In the genomic region with DNA sequence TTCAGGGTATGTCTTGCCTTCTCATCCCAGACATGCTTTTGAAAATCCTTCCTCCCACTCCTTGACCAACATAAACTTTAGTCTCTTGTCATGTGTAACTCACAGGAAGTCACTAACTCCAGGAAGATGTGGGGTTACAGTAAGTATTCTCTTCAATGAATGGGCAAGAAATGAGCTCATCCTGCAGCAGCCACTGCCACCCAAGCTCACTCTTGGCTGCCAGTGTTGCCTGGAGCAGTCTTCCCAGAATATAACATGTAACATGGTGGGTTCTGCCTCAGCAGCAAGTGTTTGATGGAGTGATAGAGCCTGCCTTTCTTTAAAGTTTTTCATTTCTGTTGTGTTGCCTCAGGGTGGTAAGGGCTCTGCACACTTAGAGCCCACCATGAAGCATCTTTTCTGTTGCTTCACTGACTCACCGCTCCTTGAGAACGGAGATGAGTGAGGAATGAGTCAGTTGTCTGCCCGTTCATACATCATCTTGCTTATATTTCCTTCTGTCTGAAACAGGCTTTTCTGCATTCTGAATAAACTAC, we compare ENCODE assay signal across 10 cellular contexts.
DNase-seq lines count a peak whose midpoint lies in the region; ATAC-seq and TF ChIP-seq lines count a peak whose summit lies in the region.
"Had no signal": no experiment of that assay in that cellular context is flagged by ENCODE, and none has a peak within 500 bp of the region (broad histone marks: within the 10 kb centered on the region; RNA-seq: fewer than 3 reads in every experiment).

No MANE protein-coding gene starts in this region.

- TF ChIP-seq CTCF in cardiac fibroblast (IDR thresholded peaks at IDR 0.05; ENCODE audit: low read depth, low read length) (no peak), MM.1S (IDR thresholded peaks at IDR 0.05; ENCODE audit: low read length) (no peak)

- peaks cover 10% of the 10 kb centered on the region for H3K4me1 Mint-ChIP-seq in stimulated activated memory B cell treated with anti-CD40 and anti-IgM and Interleukin-4, amounts not matched to agents 10 μg/mL and 1 μg/mL and 100 μg/mL, for 72 hours

- no peaks in the 10 kb centered on the region for H3K79me2 ChIP-seq in MM.1S (ENCODE audit: low read length)

- peaks cover 7% of the 10 kb centered on the region; the same call in 1 of the 2 replicates for H3K4me1 ChIP-seq in MM.1S (ENCODE audit: low read length)

- no peaks in the 10 kb centered on the region for H3K9me3 ChIP-seq in MM.1S (replicated peaks; ENCODE audit: insufficient read depth, low read length)

- ATAC-seq in HG03460 (IDR thresholded peaks at IDR 0.05; ENCODE audit: unreplicated experiment) = peak; percentile 9
- peak; percentile 22 for ATAC-seq in stimulated activated memory B cell treated with anti-CD40 and anti-IgM and Interleukin-4, amounts not matched to agents 10 μg/mL and 1 μg/mL and 100 μg/mL, for 72 hours

- H3K9me2 ChIP-seq in MM.1S (replicated peaks; ENCODE audit: insufficient read depth, low read length) = no peaks in the 10 kb centered on the region

- H3K27me3 ChIP-seq in MM.1S (replicated peaks; ENCODE audit: insufficient read depth, low read length) = no peaks in the 10 kb centered on the region

- H3K27ac Mint-ChIP-seq in stimulated activated memory B cell treated with anti-CD40 and anti-IgM and Interleukin-4, amounts not matched to agents 10 μg/mL and 1 μg/mL and 100 μg/mL, for 72 hours = no peak overlapping the region

- no peaks in the 10 kb centered on the region for H3K9me3 Mint-ChIP-seq in stimulated activated memory B cell treated with anti-CD40 and anti-IgM and Interleukin-4, amounts not matched to agents 10 μg/mL and 1 μg/mL and 100 μg/mL, for 72 hours

- H2AFZ ChIP-seq in MM.1S (ENCODE audit: low read length) = no peak overlapping the region

- H3K27me3 Mint-ChIP-seq in stimulated activated memory B cell treated with anti-CD40 and anti-IgM and Interleukin-4, amounts not matched to agents 10 μg/mL and 1 μg/mL and 100 μg/mL, for 72 hours = peaks cover 10% of the 10 kb centered on the region

- H4K20me1 ChIP-seq in MM.1S (ENCODE audit: insufficient read depth, low read length) = no peaks in the 10 kb centered on the region

- no peak overlapping the region for H3K4me3 Mint-ChIP-seq in stimulated activated memory B cell treated with anti-CD40 and anti-IgM and Interleukin-4, amounts not matched to agents 10 μg/mL and 1 μg/mL and 100 μg/mL, for 72 hours

- no peaks in the 10 kb centered on the region for H3K36me3 Mint-ChIP-seq in stimulated activated memory B cell treated with anti-CD40 and anti-IgM and Interleukin-4, amounts not matched to agents 10 μg/mL and 1 μg/mL and 100 μg/mL, for 72 hours

- DNase-seq in activated CD8-positive, alpha-beta memory T cell treated with anti-CD3 and anti-CD28 coated beads, Interleukin-2, amount 50 U/mL, for 48 hours = peak; percentile 50
- no peak for DNase-seq in activated CD8-positive, alpha-beta memory T cell treated with anti-CD3 and anti-CD28 coated beads for 24 hours
- peak; percentile 51 to 95 for DNase-seq in cardiac fibroblast (ENCODE audit: low read depth in 2 of 2)
- no peak for DNase-seq in superior temporal gyrus (ENCODE audit: extremely low spot score)
- DNase-seq in NCI-H1092 treated with DMSO at 0.1 percent for 48 hours (lab: John Stamatoyannopoulos, UW) = no peak
- no peak for DNase-seq in MM.1S
- DNase-seq: C1 segment of cervical spinal cord, NCI-H510A treated with DMSO at 0.1 percent for 48 hours had no signal

- no peak overlapping the region for H3K27ac ChIP-seq in MM.1S (ENCODE audit: low read length)

- H3K4me3 ChIP-seq in cardiac fibroblast (replicated peaks in 1 of 2; ENCODE audit: low read depth in 2 of 2, low read length in 2 of 2) (no peak overlapping the region), MM.1S (ENCODE audit: low read length) (no peak overlapping the region)

- 0 out of 2 replicates have a peak, but pooled peaks cover 10% of the 10 kb centered on the region for H3F3A ChIP-seq in MM.1S (ENCODE audit: insufficient read depth, low read length)

- no peak overlapping the region for H3K4me2 ChIP-seq in MM.1S (ENCODE audit: low read depth, low read length)

- H3K36me3 ChIP-seq in MM.1S (replicated peaks; ENCODE audit: insufficient read depth, low read length) = no peaks in the 10 kb centered on the region

- no peak overlapping the region for H3K9ac ChIP-seq in MM.1S (ENCODE audit: low read length)

Comparison
In these comparisons a context has a peak if more than half of its experiments do, and no peak if none do; other contexts are left out.
1. DNase-seq: peak in activated CD8-positive, alpha-beta memory T cell treated with anti-CD3 and anti-CD28 coated beads, Interleukin-2, amount 50 U/mL, for 48 hours (single experiment) and cardiac fibroblast (2 of 2); none in activated CD8-positive, alpha-beta memory T cell treated with anti-CD3 and anti-CD28 coated beads for 24 hours (single experiment), superior temporal gyrus (single experiment), NCI-H1092 treated with DMSO at 0.1 percent for 48 hours (single experiment) and MM.1S (single experiment).